In the genomic region with DNA sequence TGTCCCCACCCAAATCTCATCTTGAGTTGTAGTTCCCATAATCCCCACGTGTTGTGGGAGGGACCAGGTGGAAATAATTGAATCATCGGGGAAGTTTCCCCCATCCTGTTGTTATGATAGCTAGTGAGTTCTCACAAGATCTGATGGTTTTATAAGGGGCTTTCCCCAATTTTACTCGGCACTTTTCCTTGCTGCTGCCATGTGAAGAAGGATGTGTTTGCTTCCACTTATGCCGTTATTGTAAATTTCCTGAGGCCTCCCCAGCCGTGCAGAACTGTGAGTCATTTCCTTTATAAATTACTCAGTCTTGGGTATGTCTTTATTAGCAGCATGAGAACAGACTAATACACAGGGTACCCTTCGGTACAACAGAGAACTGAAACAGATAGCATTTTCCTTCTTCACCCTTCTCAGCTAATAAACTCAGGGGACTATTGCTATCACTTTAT, we compare ENCODE assay signal across 8 cellular contexts. TPM values are rescaled to one million over a fixed set of nuclear protein-coding genes. Genes with fewer than 3 reads are reported as not detected.
DNase-seq lines count a peak whose midpoint lies in the region; ATAC-seq, FAIRE-seq and TF ChIP-seq lines count a peak whose summit lies in the region.
"Not testable (repeated sequence)": the region's sequence is repeated elsewhere in the genome, so short reads cannot be mapped to it uniquely, and the experiment has no call there.

No MANE protein-coding gene starts in this region.

- peak overlapping the region; percentile 41 for H3K9ac ChIP-seq in PC-3 (ENCODE audit: low read length)

- H3K79me2 ChIP-seq in PC-3 (ENCODE audit: low read length) = not testable (repeated sequence)

- not testable (repeated sequence) for H4K20me1 ChIP-seq in PC-3 (ENCODE audit: low read length)

- H3K27ac ChIP-seq in CD4-positive, alpha-beta memory T cell (ENCODE audit: low read depth, low read length) = peak overlapping the region; percentile 64
- peak overlapping the region; percentile 71 for H3K27ac ChIP-seq in PC-3 (ENCODE audit: low read length)
- not testable (repeated sequence) for H3K27ac ChIP-seq in lung (ENCODE audit: low read depth in 1 of 2, low read length in 1 of 2)

- CTCF ChIA-PET in CD4-positive, alpha-beta memory T cell (lab: Charles Lee; ENCODE audit: partially characterized antibody) = interaction anchor here (1.1 to 2.1 kb wide), 4 partner anchors 11 to 58 kb away, joined by 3 to 6 read pairs (median 4); no protein-coding TSS in a partner anchor
- CTCF ChIA-PET in PC-3 (lab: Charles Lee) = interaction anchor here (0.6 kb wide), 1 partner anchor 78 kb away, joined by 3 read pairs; no protein-coding TSS in a partner anchor

- peak overlapping the region; percentile 87 to 93 (median 90) for H3K27ac Mint-ChIP-seq in CD4-positive, alpha-beta memory T cell

- not testable (repeated sequence) for H2AFZ ChIP-seq in PC-3 (ENCODE audit: low read length)

- not testable (repeated sequence) for H3K9me3 ChIP-seq in CD4-positive, alpha-beta memory T cell (ENCODE audit: control insufficient read depth in 1 of 2, low read length in 2 of 2); lung (ENCODE audit: control insufficient read depth in 2 of 2, insufficient read depth in 1 of 2, low read length in 1 of 2)
- peaks cover 10% of the 10 kb centered on the region for H3K9me3 ChIP-seq in PC-3 (ENCODE audit: low read length)

- not testable (repeated sequence) for BruUV-seq in PC-3 (replicated peaks; lab: Mats Ljungman, UMichigan)

- H3K9me2 ChIP-seq in PC-3 (replicated peaks; ENCODE audit: low read length) = not testable (repeated sequence)

- H3K4me1 ChIP-seq in CD4-positive, alpha-beta memory T cell (ENCODE audit: insufficient read depth, low read length) = peaks cover 40% of the 10 kb centered on the region
- not testable (repeated sequence) for H3K4me1 ChIP-seq in PC-3 (ENCODE audit: insufficient read depth, low read length); lung (ENCODE audit: control insufficient read depth in 2 of 2, insufficient read depth in 2 of 2, low read length in 2 of 2)

- peak; percentile 89 for ATAC-seq in GM19452 (IDR thresholded peaks at IDR 0.05; ENCODE audit: unreplicated experiment)
- ATAC-seq in HG03097 (IDR thresholded peaks at IDR 0.05; ENCODE audit: low FRiP score, unreplicated experiment) = peak; percentile 94
- ATAC-seq in PC-3 = peak; percentile 100
- peak; percentile 19 for ATAC-seq in lung (ENCODE audit: insufficient read depth, low FRiP score)

- POLR2A ChIA-PET in CD4-positive, alpha-beta memory T cell (lab: Charles Lee; ENCODE audit: partially characterized antibody) = interaction anchor here (1.2 to 3.9 kb wide), 6 partner anchors 11 to 59 kb away, joined by 3 to 17 read pairs (median 5); a partner anchor contains a TSS
- POLR2A ChIA-PET in PC-3 (lab: Charles Lee; ENCODE audit: unreplicated experiment) = not testable (repeated sequence)

- not testable (repeated sequence) for TF ChIP-seq CTCF in PC-3 (conservative IDR thresholded peaks at IDR 0.05; ENCODE audit: low read depth, low read length); bronchial epithelial cell (IDR thresholded peaks at IDR 0.05; ENCODE audit: insufficient read depth, low read length, severe bottlenecking); lung (IDR thresholded peaks at IDR 0.05; ENCODE audit: control extremely low read depth, extremely low read depth)

- DNase-seq in CD4-positive, alpha-beta memory T cell = peak; percentile 34 to 89 (median 44)
- DNase-seq in PC-3 = peak; percentile 79
- DNase-seq in activated CD8-positive, alpha-beta memory T cell treated with anti-CD3 and anti-CD28 coated beads for 24 hours = peak; percentile 75
- DNase-seq in bronchial epithelial cell (ENCODE audit: low read depth) = peak; percentile 78
- not testable (repeated sequence) for DNase-seq in lung (ENCODE audit: low spot score)
- DNase-seq in stimulated activated CD8-positive, alpha-beta memory T cell treated with anti-CD3 and anti-CD28 coated beads, Interleukin-12 subunit alpha, Interleukin-12 subunit beta, amount 100 ng/mL, for 24 hours (ENCODE audit: extremely low read depth) = peak; percentile 26

- not testable (repeated sequence) for H3K4me3 ChIP-seq in CD4-positive, alpha-beta memory T cell (ENCODE audit: low read length in 2 of 2); PC-3 (ENCODE audit: low read length); bronchial epithelial cell (ENCODE audit: low read depth, low read length); lung

- H3K36me3 ChIP-seq in CD4-positive, alpha-beta memory T cell (ENCODE audit: insufficient read depth, low read length); PC-3 (ENCODE audit: low read depth, low read length); bronchial epithelial cell (ENCODE audit: control insufficient read depth, insufficient read depth, low read length); lung (ENCODE audit: control insufficient read depth in 2 of 2, insufficient read depth in 2 of 2, low read length in 2 of 2): not testable (repeated sequence)

- not testable (repeated sequence) for FAIRE-seq in bronchial epithelial cell (lab: Jason Lieb, UNC)

- H3K4me3 Mint-ChIP-seq in CD4-positive, alpha-beta memory T cell = peak overlapping the region in 7 of 8 donors; percentile 16 to 72 (median 53)

- 12 to 19% methylated on average over 6 of the region's 6 CpGs for WGBS in lung, 2 donors

- peaks cover 29 to 57% (median 48%) of the 10 kb centered on the region in 4 donors for H3K4me1 Mint-ChIP-seq in CD4-positive, alpha-beta memory T cell

- H3K9me3 Mint-ChIP-seq in CD4-positive, alpha-beta memory T cell = peaks cover 0 to 27% (median 11%) of the 10 kb centered on the region in 8 donors

- peak overlapping the region; percentile 44 for H3K4me2 ChIP-seq in PC-3 (ENCODE audit: low read length)

- not testable (repeated sequence) for H3K27me3 Mint-ChIP-seq in CD4-positive, alpha-beta memory T cell

- intact Hi-C loops in CD4-positive, alpha-beta memory T cell (cut with micrococcal nuclease) = loop anchor here (1.0 to 2.0 kb wide), 3 partner anchors 17 to 58 kb away; a partner anchor contains a TSS
- intact Hi-C loops in PC-3 (cut with micrococcal nuclease) = loop anchor here (1.0 to 2.0 kb wide), 4 partner anchors 32 to 82 kb away; a partner anchor contains a TSS

- not testable (repeated sequence) for H3F3A ChIP-seq in PC-3 (ENCODE audit: low read length, unreplicated experiment)

- H3K27me3 ChIP-seq in CD4-positive, alpha-beta memory T cell (ENCODE audit: insufficient read depth, low read length); PC-3 (ENCODE audit: low read length); bronchial epithelial cell (ENCODE audit: control insufficient read depth, insufficient read depth, low read length); lung (ENCODE audit: control insufficient read depth, insufficient read depth): not testable (repeated sequence)

- peaks cover 49 to 58% of the 10 kb centered on the region in 2 donors for H3K36me3 Mint-ChIP-seq in CD4-positive, alpha-beta memory T cell

RNA-seq across cellular contexts. Expression of a gene that starts 45.3 kb away (rescaled TPM):
- 10 to 100 TPM; 81.3 to 84.8 TPM for total RNA-seq in CD4-positive, alpha-beta memory T cell
- 100 to 1,000 TPM; 159 to 177 TPM for polyA plus RNA-seq in CD4-positive, alpha-beta memory T cell
- 6.8 and 9.3 TPM in 2 replicates for total RNA-seq in PC-3 (2014; rRNA removed)
- not detected in 2 replicates for total RNA-seq in bronchial epithelial cell
- total RNA-seq in lung = 10 to 100 TPM; 20.9 to 42.3 TPM
- 10 to 100 TPM in 1 of 2 donors, 1 to 10 TPM in 1; 3.7 to 22.1 TPM for polyA plus RNA-seq in lung

Comparison
In these comparisons a context has a peak if more than half of its experiments do, and no peak if none do; other contexts are left out.
1. ATAC-seq: peak in every context shown above with its lines; median percentile 100 in PC-3; 94 in HG03097; 89 in GM19452; 19 in lung.